In the genomic region with DNA sequence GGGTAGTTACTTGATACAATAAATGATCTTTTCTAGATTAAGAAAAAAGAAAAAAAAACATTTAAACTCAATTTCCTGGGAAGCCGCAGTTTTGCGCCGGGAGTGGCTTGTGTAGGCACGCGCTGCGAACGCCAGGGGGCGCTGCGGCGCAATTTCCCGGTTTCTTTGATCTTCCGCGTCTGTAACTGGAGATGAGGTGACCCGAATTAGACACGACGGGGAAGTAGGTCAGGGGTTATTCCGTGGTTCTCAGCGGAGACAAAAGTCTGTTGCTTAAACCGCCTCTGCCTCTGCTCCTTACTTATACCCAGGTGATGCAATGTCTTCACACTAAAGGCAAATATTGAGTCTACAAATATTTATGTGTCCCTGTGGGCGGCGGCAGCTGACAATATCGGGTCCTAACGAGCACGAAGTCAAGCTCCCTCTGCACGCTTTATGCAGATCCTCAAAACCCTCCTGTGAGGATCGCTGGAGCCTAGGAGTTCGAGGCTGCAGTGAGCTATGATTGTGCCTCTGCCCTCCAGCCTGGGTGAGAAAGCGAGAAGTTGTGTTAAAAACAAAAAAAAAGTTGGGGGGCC, we compare ENCODE assay signal across 8 cellular contexts. TPM values are rescaled to one million over a fixed set of nuclear protein-coding genes. Genes with fewer than 3 reads are reported as not detected.
A peak's percentile ranks its signal among the peaks of the same experiment; 100 is the strongest.
DNase-seq lines count a peak whose midpoint lies in the region; ATAC-seq and TF ChIP-seq lines count a peak whose summit lies in the region.

No MANE protein-coding gene starts in this region.

- ATAC-seq in T-cell (replicated peaks in 1 of 4) (peak; percentile 83 to 92 (median 88)), upper lobe of right lung (peak; percentile 88), GM19035 (IDR thresholded peaks at IDR 0.05; ENCODE audit: unreplicated experiment) (no peak)
- ATAC-seq in activated naive CD8-positive, alpha-beta T cell treated with anti-CD3 and anti-CD28 coated beads, Interleukin-2, amount 50 U/mL, for 24 hours, result peak; percentile 77

- no peaks in the 10 kb centered on the region for H3K27me3 ChIP-seq in upper lobe of right lung

- no peaks in the 10 kb centered on the region for H3K36me3 Mint-ChIP-seq in T-cell
- no peaks in the 10 kb centered on the region for H3K36me3 Mint-ChIP-seq in activated naive CD8-positive, alpha-beta T cell treated with anti-CD3 and anti-CD28 coated beads, Interleukin-2, amount 50 U/mL, for 24 hours (ENCODE audit: low read depth)

- H3K4me1 Mint-ChIP-seq in T-cell, result peaks cover 10 to 15% (median 11%) of the 10 kb centered on the region in 3 donors
- peaks cover 18% of the 10 kb centered on the region for H3K4me1 Mint-ChIP-seq in activated naive CD8-positive, alpha-beta T cell treated with anti-CD3 and anti-CD28 coated beads, Interleukin-2, amount 50 U/mL, for 24 hours

- peak overlapping the region; percentile 61 to 81 for H3K27ac Mint-ChIP-seq in T-cell
- H3K27ac Mint-ChIP-seq in activated naive CD8-positive, alpha-beta T cell treated with anti-CD3 and anti-CD28 coated beads, Interleukin-2, amount 50 U/mL, for 24 hours, result peak overlapping the region; percentile 18

- CTCF ChIA-PET in T-cell (lab: Charles Lee), result interaction anchor here (0.6 to 1.6 kb wide), 4 partner anchors 17 to 1671 kb away, joined by 3 to 8 read pairs (median 3); partner anchors contain the start of genes PET100 (in 1 of the 2) and XAB2 (in 1 of the 2)

- H3K4me3 ChIP-seq in upper lobe of right lung, result peak overlapping the region; percentile 33

- H3K4me3 Mint-ChIP-seq in T-cell, result peak overlapping the region; percentile 66 to 74 (median 72)
- peak overlapping the region; percentile 40 for H3K4me3 Mint-ChIP-seq in activated naive CD8-positive, alpha-beta T cell treated with anti-CD3 and anti-CD28 coated beads, Interleukin-2, amount 50 U/mL, for 24 hours

- H3K9me3 Mint-ChIP-seq in T-cell, result no peaks in the 10 kb centered on the region
- H3K9me3 Mint-ChIP-seq in activated naive CD8-positive, alpha-beta T cell treated with anti-CD3 and anti-CD28 coated beads, Interleukin-2, amount 50 U/mL, for 24 hours, result no peaks in the 10 kb centered on the region

- H3K36me3 ChIP-seq in upper lobe of right lung, result no peaks in the 10 kb centered on the region

- H3K27ac ChIP-seq in upper lobe of right lung, result no peak overlapping the region

- H3K27me3 Mint-ChIP-seq in T-cell, result no peaks in the 10 kb centered on the region
- H3K27me3 Mint-ChIP-seq in activated naive CD8-positive, alpha-beta T cell treated with anti-CD3 and anti-CD28 coated beads, Interleukin-2, amount 50 U/mL, for 24 hours, result peaks cover 5% of the 10 kb centered on the region

- POLR2A ChIA-PET in T-cell (lab: Charles Lee), result interaction anchor here in 1 of 2 donors (0.6 kb wide), 2 partner anchors 20 to 147 kb away, joined by 3 to 5 read pairs; no protein-coding TSS in a partner anchor

- peak; percentile 60 for DNase-seq in NCI-H128 (lab: John Stamatoyannopoulos, UW; ENCODE audit: unreplicated experiment)
- DNase-seq in T-cell, result peak; percentile 73 to 89 (median 84)
- peak; percentile 90 for DNase-seq in activated naive CD8-positive, alpha-beta T cell treated with anti-CD3 and anti-CD28 coated beads, Interleukin-2, amount 50 U/mL, for 24 hours
- DNase-seq in cardiac septum (ENCODE audit: low spot score), result peak; percentile 95
- DNase-seq in posterior vena cava (ENCODE audit: low spot score), result peak; percentile 96
- peak; percentile 93 for DNase-seq in upper lobe of right lung

- intact Hi-C loops in cardiac septum (cut with DNase I), result loop anchor here (2.0 to 5.0 kb wide), 2 partner anchors 29 to 145 kb away; partner anchors contain the start of gene TRAPPC5
- intact Hi-C loops in posterior vena cava (cut with DNase I), result loop anchor here in 1 of 2 donors (5.0 kb wide), 1 partner anchor 150 kb away; no protein-coding TSS in a partner anchor
- intact Hi-C loops in upper lobe of right lung (cut with DNase I), result no loop called here

- H3K4me1 ChIP-seq in upper lobe of right lung, result peaks cover 4% of the 10 kb centered on the region

- TF ChIP-seq CTCF in GM12873 (IDR thresholded peaks at IDR 0.05; ENCODE audit: insufficient read depth, low read depth, low read length, missing control alignments) (peak; percentile 89), upper lobe of right lung (IDR thresholded peaks at IDR 0.05) (peak; percentile 98)

- no peaks in the 10 kb centered on the region for H3K9me3 ChIP-seq in upper lobe of right lung

RNA-seq across cellular contexts. Expression of gene STXBP2, which starts 15.2 kb away (rescaled TPM):
- total RNA-seq in T-cell, result 100 to 1,000 TPM; 185 to 229 (median 228) TPM
- total RNA-seq in cardiac septum, result 4.0 TPM
- total RNA-seq in posterior vena cava, result 10 to 100 TPM; 22.5 to 32.4 TPM
- total RNA-seq in upper lobe of right lung, result 162 TPM

RNA-seq across cellular contexts. Expression of gene RETN, which starts 16.7 kb away (rescaled TPM):
- 1 to 10 TPM in 1 of 5 donors, not detected in 4; 1.6 TPM for total RNA-seq in T-cell
- 0.75 TPM for total RNA-seq in cardiac septum
- total RNA-seq in posterior vena cava, result 1 to 10 TPM; 1.2 to 2.9 TPM
- 12.5 TPM for total RNA-seq in upper lobe of right lung

RNA-seq across cellular contexts. Expression of gene PCP2, which starts 18.6 kb away (rescaled TPM):
- total RNA-seq in T-cell, result 1 to 10 TPM; 1.6 to 8.9 (median 5.9) TPM
- total RNA-seq in cardiac septum, result not detected
- total RNA-seq in posterior vena cava, result not detected
- 3.5 TPM for total RNA-seq in upper lobe of right lung

RNA-seq across cellular contexts. Expression of gene PET100, which starts 22.6 kb away (rescaled TPM):
- total RNA-seq in T-cell, result 100 to 1,000 TPM; 105 to 139 (median 110) TPM
- 130 TPM for total RNA-seq in cardiac septum
- total RNA-seq in posterior vena cava, result 10 to 100 TPM; 65.8 TPM
- total RNA-seq in upper lobe of right lung, result 93.2 TPM

RNA-seq across cellular contexts. Expression of gene XAB2, which starts 22.8 kb away (rescaled TPM):
- 10 to 100 TPM; 59.9 to 82.6 (median 78.1) TPM for total RNA-seq in T-cell
- 21.8 TPM for total RNA-seq in cardiac septum
- 10 to 100 TPM; 19.4 to 23.0 TPM for total RNA-seq in posterior vena cava
- 42.3 TPM for total RNA-seq in upper lobe of right lung
